In genomic region chr1:23563003-23563402, GRCh38 we compare ENCODE assay signal across 9 cellular contexts. TPM values are rescaled to one million over a fixed set of nuclear protein-coding genes. Genes with fewer than 3 reads are reported as not detected.
DNase-seq lines count a peak whose midpoint lies in the region; ATAC-seq and TF ChIP-seq lines count a peak whose summit lies in the region.
"Had no signal": no experiment of that assay in that cellular context is flagged by ENCODE, and none has a peak within 500 bp of the region (broad histone marks: within the 10 kb centered on the region; RNA-seq: fewer than 3 reads in every experiment).

No MANE protein-coding gene starts in this region.

- no peaks in the 10 kb centered on the region for H3K36me3 ChIP-seq in HCT116 (ENCODE audit: control insufficient read depth in 1 of 2, insufficient read depth in 2 of 2, low read length in 2 of 2)
- H3K36me3 ChIP-seq in iPS-20b (ENCODE audit: insufficient read depth, low read depth, low read length) = peaks cover 7% of the 10 kb centered on the region; the same call in 1 of the 2 replicates
- H3K36me3 ChIP-seq in skeletal muscle tissue (ENCODE audit: control insufficient read depth in 3 of 3, insufficient read depth in 3 of 3, low read length in 3 of 3) = peaks cover 0 to 11% (median under 1%) of the 10 kb centered on the region in 3 donors
- no peaks in the 10 kb centered on the region for H3K36me3 ChIP-seq in CD4-positive, alpha-beta memory T cell (ENCODE audit: insufficient read depth, low read length)
- H3K36me3 ChIP-seq: neutrophil had no signal

- H2AFZ ChIP-seq in HCT116 (ENCODE audit: low read depth, low read length, poor library complexity, severe bottlenecking) = no peak overlapping the region

- TF ChIP-seq CTCF in HCT116 (IDR thresholded peaks at IDR 0.05 in 2 of 3, conservative IDR thresholded peaks at IDR 0.05 in 1 of 3; ENCODE audit: borderline replicate concordance in 1 of 3, insufficient read depth in 1 of 3, low read depth in 2 of 3, low read length in 2 of 3) = no peak

- H3K27me3 ChIP-seq in HCT116 (ENCODE audit: insufficient read depth, low read length) (no peaks in the 10 kb centered on the region), iPS-20b (ENCODE audit: insufficient read depth, low read length) (peaks cover 7% of the 10 kb centered on the region; the same call in 1 of the 2 replicates), skeletal muscle tissue (ENCODE audit: control insufficient read depth in 3 of 3, insufficient read depth in 3 of 3, low read length in 3 of 3) (no peaks in the 10 kb centered on the region)
- no peaks in the 10 kb centered on the region for H3K27me3 ChIP-seq in CD4-positive, alpha-beta memory T cell (ENCODE audit: insufficient read depth, low read length)

- H3K27ac ChIP-seq in HCT116 (ENCODE audit: low read depth, low read length) (peak overlapping the region; percentile 29), iPS-20b (ENCODE audit: low read length) (no peak overlapping the region), skeletal muscle tissue (ENCODE audit: low read depth, low read length) (peak overlapping the region; percentile 96)
- no peak overlapping the region for H3K27ac ChIP-seq in CD4-positive, alpha-beta memory T cell (ENCODE audit: low read depth, low read length)

- no TSS peak for BruUV-seq in HCT116 (replicated peaks; lab: Mats Ljungman, UMichigan)

- no peaks in the 10 kb centered on the region for H3K36me3 Mint-ChIP-seq in activated naive CD8-positive, alpha-beta T cell treated with anti-CD3 and anti-CD28 coated beads, Interleukin-2, amount 10 ng/mL, durations not matched to agents 7 days and 5 days
- peaks cover 0 to 8% of the 10 kb centered on the region in 2 donors for H3K36me3 Mint-ChIP-seq in CD4-positive, alpha-beta memory T cell

- DNase-seq in HCT116 (ENCODE audit: low read depth, low spot score) (no peak), NCI-H510A treated with DMSO at 0.1 percent for 48 hours (lab: John Stamatoyannopoulos, UW) (no peak), NOMO-1 treated with DMSO at 0.1 percent for 48 hours (lab: John Stamatoyannopoulos, UW; ENCODE audit: unreplicated experiment) (no peak), OCI-M1 (lab: John Stamatoyannopoulos, UW) (no peak)
- no peak for DNase-seq in activated naive CD8-positive, alpha-beta T cell treated with anti-CD3 and anti-CD28 coated beads, Interleukin-2, amount 10 ng/mL, durations not matched to agents 7 days and 5 days
- no peak for DNase-seq in CD4-positive, alpha-beta memory T cell

- H3K9ac ChIP-seq in HCT116 (ENCODE audit: low read length) (peak overlapping the region; percentile 14), iPS-20b (ENCODE audit: low read depth, low read length) (peak overlapping the region; percentile 20; the same call in 1 of the 2 replicates), skeletal muscle tissue (ENCODE audit: low read depth in 1 of 3, low read length in 3 of 3) (no peak overlapping the region)

- H3K4me3 Mint-ChIP-seq in activated naive CD8-positive, alpha-beta T cell treated with anti-CD3 and anti-CD28 coated beads, Interleukin-2, amount 10 ng/mL, durations not matched to agents 7 days and 5 days = peak overlapping the region; percentile 39
- peak overlapping the region in 1 of 8 donors; percentile 29 for H3K4me3 Mint-ChIP-seq in CD4-positive, alpha-beta memory T cell

- no peaks in the 10 kb centered on the region for H3K9me3 Mint-ChIP-seq in activated naive CD8-positive, alpha-beta T cell treated with anti-CD3 and anti-CD28 coated beads, Interleukin-2, amount 10 ng/mL, durations not matched to agents 7 days and 5 days
- H3K9me3 Mint-ChIP-seq in CD4-positive, alpha-beta memory T cell = peaks cover 0 to 2% (median 0%) of the 10 kb centered on the region in 8 donors

- peak overlapping the region; percentile 85; the same call in 1 of the 2 replicates for H3K4me2 ChIP-seq in HCT116 (ENCODE audit: low read length)

- no peaks in the 10 kb centered on the region; the same call in 1 of the 2 replicates for H4K20me1 ChIP-seq in HCT116 (ENCODE audit: insufficient read depth)

- H3K4me1 Mint-ChIP-seq in activated naive CD8-positive, alpha-beta T cell treated with anti-CD3 and anti-CD28 coated beads, Interleukin-2, amount 10 ng/mL, durations not matched to agents 7 days and 5 days = peaks cover 29% of the 10 kb centered on the region
- H3K4me1 Mint-ChIP-seq in CD4-positive, alpha-beta memory T cell = peaks cover 14 to 63% (median 33%) of the 10 kb centered on the region in 4 donors

- CTCF ChIA-PET in HCT116 (lab: Charles Lee) = no interaction called here
- CTCF ChIA-PET in CD4-positive, alpha-beta memory T cell (lab: Charles Lee; ENCODE audit: partially characterized antibody) = interaction anchor here (2.0 to 30.0 kb wide), 3 partner anchors 8 to 74 kb away, joined by 5 to 1081 read pairs (median 8); no protein-coding TSS in a partner anchor

- POLR2A ChIA-PET in HCT116 (lab: Charles Lee) = interaction anchor here (0.6 to 1.0 kb wide), 2 partner anchors 57 to 397 kb away, joined by 3 read pairs; no protein-coding TSS in a partner anchor
- POLR2A ChIA-PET in activated naive CD8-positive, alpha-beta T cell treated with anti-CD3 and anti-CD28 coated beads, Interleukin-2, amount 10 ng/mL, durations not matched to agents 7 days and 5 days (lab: Charles Lee) = no interaction called here
- POLR2A ChIA-PET in CD4-positive, alpha-beta memory T cell (lab: Charles Lee; ENCODE audit: partially characterized antibody) = no interaction called here

- H3K27me3 Mint-ChIP-seq in activated naive CD8-positive, alpha-beta T cell treated with anti-CD3 and anti-CD28 coated beads, Interleukin-2, amount 10 ng/mL, durations not matched to agents 7 days and 5 days = peaks cover 33% of the 10 kb centered on the region
- peaks cover 9 to 10% of the 10 kb centered on the region in 2 donors for H3K27me3 Mint-ChIP-seq in CD4-positive, alpha-beta memory T cell

- no peaks in the 10 kb centered on the region for H3K9me2 ChIP-seq in HCT116 (ENCODE audit: insufficient read depth)

- RAD21 ChIA-PET in HCT116 (lab: Charles Lee; ENCODE audit: low non-redundant PET in 1 of 2, low total read pairs in 2 of 2, uncharacterized antibody in 2 of 2, unreplicated experiment in 2 of 2) = no interaction called here

- H3K4me1 ChIP-seq in HCT116 (ENCODE audit: control insufficient read depth in 1 of 2, insufficient read depth in 2 of 2, low read length in 2 of 2) (peaks cover 48 to 77% of the 10 kb centered on the region in 2 experiments), iPS-20b (ENCODE audit: insufficient read depth, low read length) (peaks cover 33% of the 10 kb centered on the region), skeletal muscle tissue (ENCODE audit: control insufficient read depth in 3 of 3, insufficient read depth in 3 of 3, low read length in 3 of 3) (peaks cover 43 to 54% (median 48%) of the 10 kb centered on the region in 3 donors)
- peaks cover 25% of the 10 kb centered on the region for H3K4me1 ChIP-seq in CD4-positive, alpha-beta memory T cell (ENCODE audit: insufficient read depth, low read length)

- no peak for ATAC-seq in HCT116
- no peak for ATAC-seq in activated naive CD8-positive, alpha-beta T cell treated with anti-CD3 and anti-CD28 coated beads, Interleukin-2, amount 10 ng/mL, durations not matched to agents 7 days and 5 days (ENCODE audit: low read depth)

- intact Hi-C loops in HCT116 (cut with micrococcal nuclease) = no loop called here
- intact Hi-C loops in CD4-positive, alpha-beta memory T cell (cut with micrococcal nuclease) = no loop called here

- peaks cover 13% of the 10 kb centered on the region for H3K79me2 ChIP-seq in HCT116 (ENCODE audit: insufficient read depth, low read length)

- H3K4me3 ChIP-seq in HCT116 (replicated peaks in 1 of 2; ENCODE audit: low read depth in 1 of 2, low read length in 2 of 2) = no peak overlapping the region
- H3K4me3 ChIP-seq in iPS-20b (ENCODE audit: low read length) = no peak overlapping the region
- no peak overlapping the region for H3K4me3 ChIP-seq in skeletal muscle tissue (ENCODE audit: low read length in 3 of 3)
- no peak overlapping the region for H3K4me3 ChIP-seq in CD4-positive, alpha-beta memory T cell (ENCODE audit: low read length in 2 of 2)

- no peak for TF ChIP-seq RAD21 in HCT116 (IDR thresholded peaks at IDR 0.05; ENCODE audit: low read depth)

- no peak for TF ChIP-seq POLR2A in HCT116 (IDR thresholded peaks at IDR 0.05; ENCODE audit: borderline replicate concordance, extremely low read depth, insufficient read depth, insufficient read length)

- no peaks in the 10 kb centered on the region for H3K9me3 ChIP-seq in HCT116 (ENCODE audit: control insufficient read depth in 1 of 2, insufficient read depth in 1 of 2, low read depth in 1 of 2, low read length in 2 of 2)
- H3K9me3 ChIP-seq in iPS-20b (ENCODE audit: insufficient read depth, low read depth, low read length) = no peaks in the 10 kb centered on the region
- H3K9me3 ChIP-seq in skeletal muscle tissue (ENCODE audit: control insufficient read depth in 3 of 3, low read length in 3 of 3) = no peaks in the 10 kb centered on the region
- H3K9me3 ChIP-seq in CD4-positive, alpha-beta memory T cell (ENCODE audit: control insufficient read depth in 1 of 2, low read length in 2 of 2) = no peaks in the 10 kb centered on the region
- H3K9me3 ChIP-seq: neutrophil had no signal

- H3K27ac Mint-ChIP-seq in activated naive CD8-positive, alpha-beta T cell treated with anti-CD3 and anti-CD28 coated beads, Interleukin-2, amount 10 ng/mL, durations not matched to agents 7 days and 5 days = peak overlapping the region; percentile 31
- H3K27ac Mint-ChIP-seq in CD4-positive, alpha-beta memory T cell = peak overlapping the region in 3 of 7 donors; percentile 18 to 68 (median 37)

TF ChIP-seq in HCT116, 20 proteins besides CTCF, POLR2A, EP300 and RAD21 (continues in another document):
- TF ChIP-seq ZFX (IDR thresholded peaks at IDR 0.05) (no peak), ELF1 (IDR thresholded peaks at IDR 0.05; ENCODE audit: borderline replicate concordance, low read depth) (no peak), TCF7L2 (IDR thresholded peaks at IDR 0.05; ENCODE audit: borderline replicate concordance, extremely low read depth, insufficient read depth, insufficient read length) (no peak), EZH2phosphoT487 (IDR thresholded peaks at IDR 0.05; ENCODE audit: borderline replicate concordance) (no peak), EGR1 (IDR thresholded peaks at IDR 0.05; ENCODE audit: low read depth) (no peak)

RNA-seq across cellular contexts. Expression of gene ID3, which starts 3.7 kb away (rescaled TPM):
- total RNA-seq in HCT116 (2021; ENCODE audit: unreplicated experiment) (183 TPM), skeletal muscle tissue (120 TPM)
- 116 and 167 TPM in 2 replicates for polyA plus RNA-seq in HCT116 (2012)
- total RNA-seq in activated naive CD8-positive, alpha-beta T cell treated with anti-CD3 and anti-CD28 coated beads, Interleukin-2, amount 10 ng/mL, durations not matched to agents 7 days and 5 days = 10 to 100 TPM; 44.0 to 51.1 TPM
- 10 to 100 TPM; 89.6 to 98.0 TPM for total RNA-seq in CD4-positive, alpha-beta memory T cell
- polyA plus RNA-seq in CD4-positive, alpha-beta memory T cell = 10 to 100 TPM in 1 of 2 donors, 1 to 10 TPM in 1; 8.9 to 20.1 TPM

RNA-seq across cellular contexts. Expression of gene E2F2, which starts 32.0 kb away (rescaled TPM):
- 16.3 TPM for total RNA-seq in HCT116 (2021; ENCODE audit: unreplicated experiment)
- polyA plus RNA-seq in HCT116 (2012) = 4.0 and 5.3 TPM in 2 replicates
- total RNA-seq in activated naive CD8-positive, alpha-beta T cell treated with anti-CD3 and anti-CD28 coated beads, Interleukin-2, amount 10 ng/mL, durations not matched to agents 7 days and 5 days = 10 to 100 TPM; 44.2 to 45.1 TPM
- 5.7 TPM for total RNA-seq in skeletal muscle tissue
- total RNA-seq in CD4-positive, alpha-beta memory T cell = 1 to 10 TPM; 1.1 to 1.2 TPM
- polyA plus RNA-seq in CD4-positive, alpha-beta memory T cell = 1 to 10 TPM in 1 of 2 donors, under 1 TPM in 1; 0.69 to 1.1 TPM

Comparison
In these comparisons a context has a peak if more than half of its experiments do, and no peak if none do; other contexts are left out.
1. H3K27ac ChIP-seq: peak in HCT116 (single experiment) and skeletal muscle tissue (single experiment); none in iPS-20b (single experiment) and CD4-positive, alpha-beta memory T cell (single experiment).
2. H3K9ac ChIP-seq: peak in HCT116 (single experiment) and iPS-20b (single experiment); none in skeletal muscle tissue (0 of 3).